Comparison of ENCODE assay signal across 19 cellular contexts in the genomic region with DNA sequence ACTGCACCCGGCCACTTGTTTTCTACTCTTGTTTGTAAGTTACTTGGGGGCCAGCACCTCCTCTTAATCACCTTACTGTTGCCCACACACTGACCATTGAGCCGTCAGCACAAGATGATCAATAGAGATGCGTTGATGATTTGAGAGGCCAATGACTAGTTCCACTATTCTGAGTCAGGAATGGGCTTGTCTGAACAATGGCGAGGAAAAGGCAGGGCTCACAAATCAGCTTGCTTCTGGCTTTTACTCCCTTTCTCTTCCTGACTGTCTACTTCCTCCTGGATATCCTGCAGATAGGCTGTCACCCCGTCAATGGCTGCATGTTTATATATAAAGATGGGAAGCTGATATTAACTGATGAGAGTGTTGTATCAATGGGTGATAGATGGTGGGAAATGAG. TPM values are rescaled to one million over a fixed set of nuclear protein-coding genes. Genes with fewer than 3 reads are reported as not detected.
DNase-seq lines count a peak whose midpoint lies in the region; ATAC-seq, FAIRE-seq and TF ChIP-seq lines count a peak whose summit lies in the region.
"Had no signal": no experiment of that assay in that cellular context is flagged by ENCODE, and none has a peak within 500 bp of the region (broad histone marks: within the 10 kb centered on the region; RNA-seq: fewer than 3 reads in every experiment).

No MANE protein-coding gene starts in this region.

- CTCF ChIA-PET in activated CD4-positive, alpha-beta memory T cell treated with anti-CD3 and anti-CD28 coated beads for 36 hours (lab: Charles Lee) = interaction anchor here (1.1 to 4.8 kb wide), 3 partner anchors 10 to 115 kb away, joined by 3 to 38 read pairs (median 19); a partner anchor contains a TSS
- CTCF ChIA-PET in activated CD4-positive, alpha-beta memory T cell treated with anti-CD3 and anti-CD28 coated beads, Interleukin-2, amount 10 ng/mL, durations not matched to agents 7 days and 5 days (lab: Charles Lee) = no interaction called here
- CTCF ChIA-PET in endothelial cell of umbilical vein (lab: Charles Lee) = interaction anchor here (0.9 to 4.1 kb wide), 4 partner anchors 11 to 115 kb away, joined by 3 to 21 read pairs (median 7); a partner anchor contains a TSS

- no peaks in the 10 kb centered on the region for H3K9me3 ChIP-seq in endothelial cell of umbilical vein (replicated peaks; ENCODE audit: control insufficient read depth, insufficient read depth, low read length)

- no peak overlapping the region for H3K4me3 ChIP-seq in endothelial cell of umbilical vein (replicated peaks in 1 of 3; ENCODE audit: insufficient read depth in 1 of 3, low read depth in 1 of 3, low read length in 3 of 3)

- peaks cover 14% of the 10 kb centered on the region for H3K4me1 Mint-ChIP-seq in activated CD4-positive, alpha-beta memory T cell treated with anti-CD3 and anti-CD28 coated beads for 36 hours (ENCODE audit: low read depth)
- no peaks in the 10 kb centered on the region for H3K4me1 Mint-ChIP-seq in activated CD4-positive, alpha-beta memory T cell treated with anti-CD3 and anti-CD28 coated beads, Interleukin-2, amount 10 ng/mL, durations not matched to agents 7 days and 5 days
- H3K4me1 Mint-ChIP-seq in activated T-helper 1 cell treated with anti-CD3 and anti-CD28 coated beads, Interleukin-12 subunit alpha, Interleukin-12 subunit beta, Interleukin-2, Interleukin-4 antibody, amounts not matched to agents 30 ng/mL and 10 ng/mL and 1 ng/mL, durations not matched to agents 14 hours and 24 hours and 36 hours (ENCODE audit: low read depth) = peaks cover 37% of the 10 kb centered on the region
- no peaks in the 10 kb centered on the region for H3K4me1 Mint-ChIP-seq in stimulated activated naive B cell treated with anti-CD40 and anti-IgM and Interleukin-4, amounts not matched to agents 10 μg/mL and 1 μg/mL and 100 μg/mL, for 72 hours
- H3K4me1 Mint-ChIP-seq: B cell, IgD-negative memory B cell had no signal

- H3K9me3 Mint-ChIP-seq in activated CD4-positive, alpha-beta memory T cell treated with anti-CD3 and anti-CD28 coated beads for 36 hours = no peaks in the 10 kb centered on the region
- no peaks in the 10 kb centered on the region for H3K9me3 Mint-ChIP-seq in activated CD4-positive, alpha-beta memory T cell treated with anti-CD3 and anti-CD28 coated beads, Interleukin-2, amount 10 ng/mL, durations not matched to agents 7 days and 5 days
- no peaks in the 10 kb centered on the region for H3K9me3 Mint-ChIP-seq in activated T-helper 1 cell treated with anti-CD3 and anti-CD28 coated beads, Interleukin-12 subunit alpha, Interleukin-12 subunit beta, Interleukin-2, Interleukin-4 antibody, amounts not matched to agents 30 ng/mL and 10 ng/mL and 1 ng/mL, durations not matched to agents 14 hours and 24 hours and 36 hours
- H3K9me3 Mint-ChIP-seq in stimulated activated naive B cell treated with anti-CD40 and anti-IgM and Interleukin-4, amounts not matched to agents 10 μg/mL and 1 μg/mL and 100 μg/mL, for 72 hours = no peaks in the 10 kb centered on the region
- H3K9me3 Mint-ChIP-seq: IgD-negative memory B cell had no signal

- no peak for ATAC-seq in stimulated activated naive B cell treated with anti-CD40 and anti-IgM and Interleukin-4, amounts not matched to agents 10 μg/mL and 1 μg/mL and 100 μg/mL, for 72 hours (replicated peaks)

- POLR2A ChIA-PET in activated CD4-positive, alpha-beta memory T cell treated with anti-CD3 and anti-CD28 coated beads for 36 hours (lab: Charles Lee) = interaction anchor here (0.5 kb wide), 1 partner anchor 119 kb away, joined by 4 read pairs; no protein-coding TSS in a partner anchor
- POLR2A ChIA-PET in activated CD4-positive, alpha-beta memory T cell treated with anti-CD3 and anti-CD28 coated beads, Interleukin-2, amount 10 ng/mL, durations not matched to agents 7 days and 5 days (lab: Charles Lee) = interaction anchor here (1.0 to 1.2 kb wide), 2 partner anchors 13 to 34 kb away, joined by 3 to 4 read pairs; no protein-coding TSS in a partner anchor
- POLR2A ChIA-PET in endothelial cell of umbilical vein (lab: Charles Lee) = no interaction called here

- dilution Hi-C loops in endothelial cell of umbilical vein (cut with MboI; ENCODE audit: extremely low pct_ligation_motif_present, low sequenced_read_pairs) = no loop called here

- BruUV-seq in endothelial cell of umbilical vein (replicated peaks; lab: Mats Ljungman, UMichigan) = no TSS peak

- H3K27ac Mint-ChIP-seq in activated CD4-positive, alpha-beta memory T cell treated with anti-CD3 and anti-CD28 coated beads for 36 hours = peak overlapping the region; percentile 38
- no peak overlapping the region for H3K27ac Mint-ChIP-seq in activated CD4-positive, alpha-beta memory T cell treated with anti-CD3 and anti-CD28 coated beads, Interleukin-2, amount 10 ng/mL, durations not matched to agents 7 days and 5 days
- H3K27ac Mint-ChIP-seq in activated T-helper 1 cell treated with anti-CD3 and anti-CD28 coated beads, Interleukin-12 subunit alpha, Interleukin-12 subunit beta, Interleukin-2, Interleukin-4 antibody, amounts not matched to agents 30 ng/mL and 10 ng/mL and 1 ng/mL, durations not matched to agents 14 hours and 24 hours and 36 hours = peak overlapping the region; percentile 68
- H3K27ac Mint-ChIP-seq in stimulated activated naive B cell treated with anti-CD40 and anti-IgM and Interleukin-4, amounts not matched to agents 10 μg/mL and 1 μg/mL and 100 μg/mL, for 72 hours = peak overlapping the region; percentile 42
- H3K27ac Mint-ChIP-seq: B cell, IgD-negative memory B cell had no signal

- no peaks in the 10 kb centered on the region for H4K20me1 ChIP-seq in endothelial cell of umbilical vein (replicated peaks; ENCODE audit: control insufficient read depth, extremely low read depth, insufficient read depth, low read length)

- DNase-seq in activated CD4-positive, alpha-beta memory T cell treated with anti-CD3 and anti-CD28 coated beads for 36 hours = no peak
- DNase-seq in activated CD4-positive, alpha-beta memory T cell treated with anti-CD3 and anti-CD28 coated beads, Interleukin-2, amount 10 ng/mL, durations not matched to agents 7 days and 5 days = no peak
- no peak for DNase-seq in activated T-helper 1 cell treated with anti-CD3 and anti-CD28 coated beads, Interleukin-12 subunit alpha, Interleukin-12 subunit beta, Interleukin-2, Interleukin-4 antibody, amounts not matched to agents 30 ng/mL and 10 ng/mL and 1 ng/mL, durations not matched to agents 14 hours and 24 hours and 36 hours (ENCODE audit: low spot score)
- no peak for DNase-seq in endothelial cell of umbilical vein (ENCODE audit: low read depth, low spot score)
- DNase-seq in stimulated activated naive B cell treated with anti-CD40 and anti-IgM and Interleukin-4, amounts not matched to agents 10 μg/mL and 1 μg/mL and 100 μg/mL, for 72 hours = no peak
- DNase-seq in hepatic stellate cell (ENCODE audit: low spot score) = no peak
- no peak for DNase-seq in HT-29 (ENCODE audit: low spot score)
- DNase-seq: 8988T, DMS53, GDM1, NCI-H1694 treated with DMSO at 0.1 percent for 48 hours, NCI-H2081 treated with DMSO at 0.1 percent for 48 hours, NCI-H446, NCI-H526 treated with DMSO at 0.1 percent for 48 hours, Right ventricle myocardium superior had no signal

- no peaks in the 10 kb centered on the region for H3K79me2 ChIP-seq in endothelial cell of umbilical vein (ENCODE audit: control insufficient read depth, insufficient read depth, low read length)

- H3K4me1 ChIP-seq in endothelial cell of umbilical vein (ENCODE audit: control insufficient read depth, extremely low read depth, insufficient read depth, low read length) = peaks cover 7% of the 10 kb centered on the region

- H3K27me3 ChIP-seq in endothelial cell of umbilical vein (ENCODE audit: control insufficient read depth in 2 of 2, insufficient read depth in 2 of 2, low read length in 2 of 2) = no peaks in the 10 kb centered on the region

- H3K9me1 ChIP-seq in endothelial cell of umbilical vein (replicated peaks; ENCODE audit: control insufficient read depth, extremely low read depth, insufficient read depth, low read length) = no peaks in the 10 kb centered on the region

- H3K4me2 ChIP-seq in endothelial cell of umbilical vein (ENCODE audit: insufficient read depth, low read length) = no peak overlapping the region

- no peak for TF ChIP-seq CTCF in endothelial cell of umbilical vein (IDR thresholded peaks at IDR 0.05; ENCODE audit: extremely low read depth in 1 of 2, insufficient read depth in 1 of 2, low read depth in 1 of 2, low read length in 2 of 2)

- no peak overlapping the region for H3K27ac ChIP-seq in endothelial cell of umbilical vein (ENCODE audit: insufficient read depth, low read depth, low read length)

- no peaks in the 10 kb centered on the region for H3K27me3 Mint-ChIP-seq in activated CD4-positive, alpha-beta memory T cell treated with anti-CD3 and anti-CD28 coated beads for 36 hours
- H3K27me3 Mint-ChIP-seq in activated CD4-positive, alpha-beta memory T cell treated with anti-CD3 and anti-CD28 coated beads, Interleukin-2, amount 10 ng/mL, durations not matched to agents 7 days and 5 days = no peaks in the 10 kb centered on the region
- no peaks in the 10 kb centered on the region for H3K27me3 Mint-ChIP-seq in activated T-helper 1 cell treated with anti-CD3 and anti-CD28 coated beads, Interleukin-12 subunit alpha, Interleukin-12 subunit beta, Interleukin-2, Interleukin-4 antibody, amounts not matched to agents 30 ng/mL and 10 ng/mL and 1 ng/mL, durations not matched to agents 14 hours and 24 hours and 36 hours (ENCODE audit: insufficient read depth)
- H3K27me3 Mint-ChIP-seq in stimulated activated naive B cell treated with anti-CD40 and anti-IgM and Interleukin-4, amounts not matched to agents 10 μg/mL and 1 μg/mL and 100 μg/mL, for 72 hours = no peaks in the 10 kb centered on the region
- H3K27me3 Mint-ChIP-seq: B cell had no signal

- no peak overlapping the region for H3K9ac ChIP-seq in endothelial cell of umbilical vein (replicated peaks; ENCODE audit: extremely low read depth, insufficient read depth, low read length)

- no peak overlapping the region for H3K4me3 Mint-ChIP-seq in activated CD4-positive, alpha-beta memory T cell treated with anti-CD3 and anti-CD28 coated beads for 36 hours
- no peak overlapping the region for H3K4me3 Mint-ChIP-seq in activated CD4-positive, alpha-beta memory T cell treated with anti-CD3 and anti-CD28 coated beads, Interleukin-2, amount 10 ng/mL, durations not matched to agents 7 days and 5 days
- no peak overlapping the region for H3K4me3 Mint-ChIP-seq in activated T-helper 1 cell treated with anti-CD3 and anti-CD28 coated beads, Interleukin-12 subunit alpha, Interleukin-12 subunit beta, Interleukin-2, Interleukin-4 antibody, amounts not matched to agents 30 ng/mL and 10 ng/mL and 1 ng/mL, durations not matched to agents 14 hours and 24 hours and 36 hours
- no peak overlapping the region for H3K4me3 Mint-ChIP-seq in stimulated activated naive B cell treated with anti-CD40 and anti-IgM and Interleukin-4, amounts not matched to agents 10 μg/mL and 1 μg/mL and 100 μg/mL, for 72 hours
- H3K4me3 Mint-ChIP-seq: B cell, IgD-negative memory B cell had no signal

- H2AFZ ChIP-seq in endothelial cell of umbilical vein (ENCODE audit: low read depth, low read length) = peak overlapping the region; percentile 28

- peaks cover 79% of the 10 kb centered on the region for H3K36me3 Mint-ChIP-seq in activated CD4-positive, alpha-beta memory T cell treated with anti-CD3 and anti-CD28 coated beads for 36 hours
- peaks cover 52% of the 10 kb centered on the region for H3K36me3 Mint-ChIP-seq in activated CD4-positive, alpha-beta memory T cell treated with anti-CD3 and anti-CD28 coated beads, Interleukin-2, amount 10 ng/mL, durations not matched to agents 7 days and 5 days (ENCODE audit: low read depth)
- H3K36me3 Mint-ChIP-seq in activated T-helper 1 cell treated with anti-CD3 and anti-CD28 coated beads, Interleukin-12 subunit alpha, Interleukin-12 subunit beta, Interleukin-2, Interleukin-4 antibody, amounts not matched to agents 30 ng/mL and 10 ng/mL and 1 ng/mL, durations not matched to agents 14 hours and 24 hours and 36 hours (ENCODE audit: low read depth) = peaks cover 62% of the 10 kb centered on the region
- peaks cover 44 to 80% of the 10 kb centered on the region in 2 donors for H3K36me3 Mint-ChIP-seq in stimulated activated naive B cell treated with anti-CD40 and anti-IgM and Interleukin-4, amounts not matched to agents 10 μg/mL and 1 μg/mL and 100 μg/mL, for 72 hours

- FAIRE-seq in endothelial cell of umbilical vein (lab: Jason Lieb, UNC) = peak; percentile 72
- FAIRE-seq: D721Med, RCC 7860 had no signal

- TF ChIP-seq POLR2A in endothelial cell of umbilical vein (IDR thresholded peaks at IDR 0.05; ENCODE audit: low read depth, low read length) = no peak

- no peaks in the 10 kb centered on the region for H3K36me3 ChIP-seq in endothelial cell of umbilical vein (ENCODE audit: control insufficient read depth in 2 of 2, extremely low read depth in 1 of 2, insufficient read depth in 2 of 2, low read length in 2 of 2)

- intact Hi-C loops in activated CD4-positive, alpha-beta memory T cell treated with anti-CD3 and anti-CD28 coated beads for 36 hours (cut with micrococcal nuclease) = loop anchor here (5.0 kb wide), 1 partner anchor 38 kb away; no protein-coding TSS in a partner anchor
- intact Hi-C loops in activated T-helper 1 cell treated with anti-CD3 and anti-CD28 coated beads, Interleukin-12 subunit alpha, Interleukin-12 subunit beta, Interleukin-2, Interleukin-4 antibody, amounts not matched to agents 30 ng/mL and 10 ng/mL and 1 ng/mL, durations not matched to agents 14 hours and 24 hours and 36 hours (cut with micrococcal nuclease) = no loop called here
- intact Hi-C loops in endothelial cell of umbilical vein (cut with micrococcal nuclease) = no loop called here

RNA-seq across cellular contexts. Expression of a gene that starts 29.1 kb away (rescaled TPM):
- 100 to 1,000 TPM; 257 to 280 TPM for total RNA-seq in activated CD4-positive, alpha-beta memory T cell treated with anti-CD3 and anti-CD28 coated beads for 36 hours
- total RNA-seq in activated CD4-positive, alpha-beta memory T cell treated with anti-CD3 and anti-CD28 coated beads, Interleukin-2, amount 10 ng/mL, durations not matched to agents 7 days and 5 days = 100 to 1,000 TPM; 315 to 328 TPM
- 453 and 466 TPM in 2 replicates for total RNA-seq in activated T-helper 1 cell treated with anti-CD3 and anti-CD28 coated beads, Interleukin-12 subunit alpha, Interleukin-12 subunit beta, Interleukin-2, Interleukin-4 antibody, amounts not matched to agents 30 ng/mL and 10 ng/mL and 1 ng/mL, durations not matched to agents 14 hours and 24 hours and 36 hours
- total RNA-seq in endothelial cell of umbilical vein = 249 and 252 TPM in 2 replicates
- polyA plus RNA-seq in endothelial cell of umbilical vein = 119 and 122 TPM in 2 replicates
- 101 and 125 TPM in 2 replicates for polyA plus RNA-seq in endothelial cell of umbilical vein (2011; cell fraction: cytosol; rRNA removed)
- 462 and 531 TPM in 2 replicates for polyA plus RNA-seq in endothelial cell of umbilical vein (2011; cell fraction: nucleus; rRNA removed)
- 105 and 119 TPM in 2 replicates for polyA plus RNA-seq in endothelial cell of umbilical vein (2012)
- 81.4 and 95.8 TPM in 2 replicates for polyA minus RNA-seq in endothelial cell of umbilical vein
- polyA minus RNA-seq in endothelial cell of umbilical vein (2011; cell fraction: cytosol; rRNA and poly(A)+ RNA removed) = 25.6 TPM
- 127 and 192 TPM in 2 replicates for polyA minus RNA-seq in endothelial cell of umbilical vein (2011; cell fraction: nucleus; rRNA and poly(A)+ RNA removed)
- 51.7 and 55.6 TPM in 2 replicates for total RNA-seq in HT-29 (2014; rRNA removed; shearing (Covaris generic))

RNA-seq across cellular contexts. Expression of a gene that starts 55.9 kb away (rescaled TPM):
- 100 to 1,000 TPM; 156 TPM for total RNA-seq in activated CD4-positive, alpha-beta memory T cell treated with anti-CD3 and anti-CD28 coated beads for 36 hours
- 10 to 100 TPM; 62.9 to 65.5 TPM for total RNA-seq in activated CD4-positive, alpha-beta memory T cell treated with anti-CD3 and anti-CD28 coated beads, Interleukin-2, amount 10 ng/mL, durations not matched to agents 7 days and 5 days
- 305 and 318 TPM in 2 replicates for total RNA-seq in activated T-helper 1 cell treated with anti-CD3 and anti-CD28 coated beads, Interleukin-12 subunit alpha, Interleukin-12 subunit beta, Interleukin-2, Interleukin-4 antibody, amounts not matched to agents 30 ng/mL and 10 ng/mL and 1 ng/mL, durations not matched to agents 14 hours and 24 hours and 36 hours
- 0.48 and 0.73 TPM in 2 replicates for total RNA-seq in endothelial cell of umbilical vein
- polyA plus RNA-seq in endothelial cell of umbilical vein = 0.81 and 0.91 TPM in 2 replicates
- 0.72 and 0.88 TPM in 2 replicates for polyA plus RNA-seq in endothelial cell of umbilical vein (2011; cell fraction: cytosol; rRNA removed)
- 0.41 and 0.46 TPM in 2 replicates for polyA plus RNA-seq in endothelial cell of umbilical vein (2011; cell fraction: nucleus; rRNA removed)
- polyA plus RNA-seq in endothelial cell of umbilical vein (2012) = 0.80 and 1.2 TPM in 2 replicates
- 1.3 and 2.8 TPM in 2 replicates for polyA minus RNA-seq in endothelial cell of umbilical vein
- polyA minus RNA-seq in endothelial cell of umbilical vein (2011; cell fraction: cytosol; rRNA and poly(A)+ RNA removed) = 4.9 TPM
- polyA minus RNA-seq in endothelial cell of umbilical vein (2011; cell fraction: nucleus; rRNA and poly(A)+ RNA removed) = 0.43 and 0.77 TPM in 2 replicates
- 15.3 and 15.4 TPM in 2 replicates for total RNA-seq in HT-29 (2014; rRNA removed; shearing (Covaris generic))
